30 cellular contexts compared by ENCODE assay signal in genomic region chr5:2166979-2167377, GRCh38.
"Had no signal": no experiment of that assay in that cellular context is flagged by ENCODE, and none has a peak within 500 bp of the region (broad histone marks: within the 10 kb centered on the region; RNA-seq: fewer than 3 reads in every experiment).

No MANE protein-coding gene starts in this region.

- DNase-seq: cerebellar nuclear complex; dorsolateral prefrontal cortex; effector CD4-positive, alpha-beta T cell; hypothalamus; immature natural killer cell; islet precursor cell; kidney glomerular epithelial cell; left colon; left ventricle myocardium inferior; lower lobe of right lung; mucosa of descending colon; naive B cell; nucleus accumbens; right cardiac atrium; stimulated activated CD4-positive, alpha-beta T cell treated with anti-CD3 and anti-CD28 coated beads, Interleukin-12 subunit alpha, Interleukin-12 subunit beta, amount 100 ng/mL, for 4 hours; stimulated activated CD4-positive, alpha-beta T cell treated with anti-CD3 and anti-CD28 coated beads, Interleukin-1b, Interleukin-23, amount 100 ng/mL, for 48 hours; stimulated activated CD4-positive, alpha-beta T cell treated with anti-CD3 and anti-CD28 coated beads, Interleukin-4, amount 100 ng/mL, for 1 hour; stimulated activated CD8-positive, alpha-beta memory T cell treated with anti-CD3 and anti-CD28 coated beads, Interleukin-4, amount 100 ng/mL, for 48 hours; stimulated activated naive CD4-positive, alpha-beta T cell treated with Interleukin-2 at 50 U/mL for 16 hours; stomach had no signal

- H3K36me3 Mint-ChIP-seq: immature natural killer cell; naive B cell; natural killer cell treated with Interleukin-12 subunit alpha and Interleukin-12 subunit beta and Interleukin-15 and Interleukin-18, amount 100 ng/mL, for 72 hours; neural progenitor cell; type B pancreatic cell had no signal

- H3K4me3 Mint-ChIP-seq: immature natural killer cell; natural killer cell treated with Interleukin-12 subunit alpha and Interleukin-12 subunit beta and Interleukin-15 and Interleukin-18, amount 100 ng/mL, for 72 hours; neural progenitor cell; type B pancreatic cell had no signal

- H3K27ac ChIP-seq: dorsolateral prefrontal cortex, left ventricle myocardium inferior, lower lobe of right lung, neural progenitor cell, psoas muscle, skin epidermis, stomach, testis, tibial artery had no signal

- H3K4me1 ChIP-seq: left ventricle myocardium inferior, lower lobe of right lung, psoas muscle, stomach, testis, tibial artery had no signal

- H3K9me3 ChIP-seq: left ventricle myocardium inferior, lower lobe of right lung, mucosa of descending colon, psoas muscle, stomach, testis, tibial artery had no signal

- H3K27me3 ChIP-seq: neural progenitor cell, testis had no signal

- H3K36me3 ChIP-seq: left ventricle myocardium inferior, lower lobe of right lung, neural progenitor cell, stomach, tibial artery had no signal

- H3K9me3 Mint-ChIP-seq: immature natural killer cell; naive B cell; natural killer cell treated with Interleukin-12 subunit alpha and Interleukin-12 subunit beta and Interleukin-15 and Interleukin-18, amount 100 ng/mL, for 72 hours; neural progenitor cell; type B pancreatic cell had no signal

- H2AFZ ChIP-seq: neural progenitor cell had no signal

- H3K4me3 ChIP-seq: dorsolateral prefrontal cortex, left ventricle myocardium inferior, lower lobe of right lung, mucosa of descending colon, neural progenitor cell, psoas muscle, skin epidermis, stomach, testis, tibial artery had no signal

- H3K4me2 ChIP-seq: neural progenitor cell had no signal

- H3K4me1 Mint-ChIP-seq: immature natural killer cell had no signal

- H3K27ac Mint-ChIP-seq: immature natural killer cell; natural killer cell treated with Interleukin-12 subunit alpha and Interleukin-12 subunit beta and Interleukin-15 and Interleukin-18, amount 100 ng/mL, for 72 hours; neural progenitor cell; type B pancreatic cell had no signal

- ATAC-seq: left colon, lower lobe of right lung, mucosa of descending colon, psoas muscle, right cardiac atrium had no signal

- H3K9ac ChIP-seq: neural progenitor cell had no signal

- FAIRE-seq: colon, frontal cortex, urothelium cell line had no signal
